1 cellular context compared by ENCODE assay signal in the genomic region with DNA sequence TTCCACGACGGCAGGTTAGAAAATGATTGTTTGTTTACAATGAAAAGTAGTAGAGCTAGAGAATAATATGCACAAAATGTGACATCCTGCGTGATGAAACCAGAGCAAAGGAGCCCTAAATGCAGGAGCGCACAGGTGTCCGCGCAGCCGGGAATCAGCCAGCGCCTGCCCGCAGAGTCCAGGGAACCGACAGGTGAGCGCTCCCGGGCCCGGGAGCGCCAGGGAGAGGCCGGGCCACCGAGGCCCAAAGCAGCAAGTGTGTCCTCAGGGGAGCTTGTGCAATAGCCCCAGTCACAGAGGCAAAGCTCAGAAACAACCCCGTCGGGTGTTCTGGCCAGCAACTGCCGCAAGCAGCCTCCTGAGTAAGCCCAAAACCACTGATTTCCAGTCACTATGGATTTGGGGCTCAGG.
TF ChIP-seq lines count a peak whose summit lies in the region.

No MANE protein-coding gene starts in this region.

TF ChIP-seq in GM23338, 12 proteins besides CTCF, POLR2A, EP300 and RAD21 (continued from another document):
- TF ChIP-seq, protein P1, sequence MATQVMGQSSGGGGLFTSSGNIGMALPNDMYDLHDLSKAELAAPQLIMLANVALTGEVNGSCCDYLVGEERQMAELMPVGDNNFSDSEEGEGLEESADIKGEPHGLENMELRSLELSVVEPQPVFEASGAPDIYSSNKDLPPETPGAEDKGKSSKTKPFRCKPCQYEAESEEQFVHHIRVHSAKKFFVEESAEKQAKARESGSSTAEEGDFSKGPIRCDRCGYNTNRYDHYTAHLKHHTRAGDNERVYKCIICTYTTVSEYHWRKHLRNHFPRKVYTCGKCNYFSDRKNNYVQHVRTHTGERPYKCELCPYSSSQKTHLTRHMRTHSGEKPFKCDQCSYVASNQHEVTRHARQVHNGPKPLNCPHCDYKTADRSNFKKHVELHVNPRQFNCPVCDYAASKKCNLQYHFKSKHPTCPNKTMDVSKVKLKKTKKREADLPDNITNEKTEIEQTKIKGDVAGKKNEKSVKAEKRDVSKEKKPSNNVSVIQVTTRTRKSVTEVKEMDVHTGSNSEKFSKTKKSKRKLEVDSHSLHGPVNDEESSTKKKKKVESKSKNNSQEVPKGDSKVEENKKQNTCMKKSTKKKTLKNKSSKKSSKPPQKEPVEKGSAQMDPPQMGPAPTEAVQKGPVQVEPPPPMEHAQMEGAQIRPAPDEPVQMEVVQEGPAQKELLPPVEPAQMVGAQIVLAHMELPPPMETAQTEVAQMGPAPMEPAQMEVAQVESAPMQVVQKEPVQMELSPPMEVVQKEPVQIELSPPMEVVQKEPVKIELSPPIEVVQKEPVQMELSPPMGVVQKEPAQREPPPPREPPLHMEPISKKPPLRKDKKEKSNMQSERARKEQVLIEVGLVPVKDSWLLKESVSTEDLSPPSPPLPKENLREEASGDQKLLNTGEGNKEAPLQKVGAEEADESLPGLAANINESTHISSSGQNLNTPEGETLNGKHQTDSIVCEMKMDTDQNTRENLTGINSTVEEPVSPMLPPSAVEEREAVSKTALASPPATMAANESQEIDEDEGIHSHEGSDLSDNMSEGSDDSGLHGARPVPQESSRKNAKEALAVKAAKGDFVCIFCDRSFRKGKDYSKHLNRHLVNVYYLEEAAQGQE (IDR thresholded peaks at IDR 0.05; ENCODE audit: unreplicated experiment) = no peak
- TF ChIP-seq CREB1 (CRISPR knock-in tag; IDR thresholded peaks at IDR 0.05; ENCODE audit: low read depth) = no peak
- TF ChIP-seq, protein P2, sequence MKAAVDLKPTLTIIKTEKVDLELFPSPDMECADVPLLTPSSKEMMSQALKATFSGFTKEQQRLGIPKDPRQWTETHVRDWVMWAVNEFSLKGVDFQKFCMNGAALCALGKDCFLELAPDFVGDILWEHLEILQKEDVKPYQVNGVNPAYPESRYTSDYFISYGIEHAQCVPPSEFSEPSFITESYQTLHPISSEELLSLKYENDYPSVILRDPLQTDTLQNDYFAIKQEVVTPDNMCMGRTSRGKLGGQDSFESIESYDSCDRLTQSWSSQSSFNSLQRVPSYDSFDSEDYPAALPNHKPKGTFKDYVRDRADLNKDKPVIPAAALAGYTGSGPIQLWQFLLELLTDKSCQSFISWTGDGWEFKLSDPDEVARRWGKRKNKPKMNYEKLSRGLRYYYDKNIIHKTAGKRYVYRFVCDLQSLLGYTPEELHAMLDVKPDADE (IDR thresholded peaks at IDR 0.05) = no peak
- TF ChIP-seq JUNB (IDR thresholded peaks at IDR 0.05; ENCODE audit: unreplicated experiment) = no peak
- no peak for TF ChIP-seq ZNF331 (CRISPR knock-in tag; IDR thresholded peaks at IDR 0.05; ENCODE audit: low read depth)
